In genomic region chr14:40123816-40124215, GRCh38 we compare ENCODE assay signal across 26 cellular contexts.
"Had no signal": no experiment of that assay in that cellular context is flagged by ENCODE, and none has a peak within 500 bp of the region (broad histone marks: within the 10 kb centered on the region; RNA-seq: fewer than 3 reads in every experiment).

No MANE protein-coding gene starts in this region.

- H3K27ac ChIP-seq: brain microvascular endothelial cell, coronary artery, neural progenitor cell, stomach, thyroid gland, upper lobe of right lung had no signal

- H3K4me1 ChIP-seq: stomach, thyroid gland, upper lobe of right lung had no signal

- DNase-seq: activated CD4-positive, alpha-beta T cell treated with anti-CD3 and anti-CD28 coated beads for 36 hours; activated CD4-positive, CD25-positive, alpha-beta regulatory T cell; activated naive CD4-positive, alpha-beta T cell; activated T-cell treated with anti-CD3 and anti-CD28 coated beads for 4 hours; activated T-cell treated with anti-CD3 and anti-CD28 coated beads, Interleukin-2, amount 50 U/mL, for 72 hours; anterior cingulate cortex; brain microvascular endothelial cell; dorsolateral prefrontal cortex; effector memory CD4-positive, alpha-beta T cell; glutamatergic neuron; islet precursor cell; left ventricle myocardium superior; naive thymus-derived CD8-positive, alpha-beta T cell; sigmoid colon; small intestine; stimulated activated CD4-positive, alpha-beta T cell treated with anti-CD3 and anti-CD28 coated beads, Interleukin-4, amount 100 ng/mL, for 4 hours; stimulated activated CD8-positive, alpha-beta memory T cell treated with anti-CD3 and anti-CD28 coated beads, Interleukin-4, amount 100 ng/mL, for 48 hours; stimulated activated naive B cell treated with anti-CD40 and anti-IgM and Interleukin-4, amounts not matched to agents 10 μg/mL and 1 μg/mL and 100 μg/mL, for 72 hours; stomach; T-helper 1 cell; thyroid gland; upper lobe of right lung had no signal

- H3K36me3 Mint-ChIP-seq: neural progenitor cell; stimulated activated naive B cell treated with anti-CD40 and anti-IgM and Interleukin-4, amounts not matched to agents 10 μg/mL and 1 μg/mL and 100 μg/mL, for 72 hours had no signal

- H3K9ac ChIP-seq: neural progenitor cell had no signal

- H3K4me3 ChIP-seq: coronary artery, neural progenitor cell, sigmoid colon, stomach, thyroid gland, upper lobe of right lung had no signal

- H3K4me1 Mint-ChIP-seq: activated CD4-positive, alpha-beta T cell treated with anti-CD3 and anti-CD28 coated beads for 36 hours; naive thymus-derived CD8-positive, alpha-beta T cell; stimulated activated naive B cell treated with anti-CD40 and anti-IgM and Interleukin-4, amounts not matched to agents 10 μg/mL and 1 μg/mL and 100 μg/mL, for 72 hours had no signal

- H3K4me3 Mint-ChIP-seq: activated CD4-positive, alpha-beta T cell treated with anti-CD3 and anti-CD28 coated beads for 36 hours; activated naive CD8-positive, alpha-beta T cell; activated T-cell treated with anti-CD3 and anti-CD28 coated beads, Interleukin-2, amount 50 U/mL, for 72 hours; naive thymus-derived CD8-positive, alpha-beta T cell; neural progenitor cell; stimulated activated naive B cell treated with anti-CD40 and anti-IgM and Interleukin-4, amounts not matched to agents 10 μg/mL and 1 μg/mL and 100 μg/mL, for 72 hours; T-helper 2 cell treated with Interferon-gamma antibody and Interleukin-4, amounts not matched to agents 5 μg/mL and 100 μg/mL, for 36 hours had no signal

- H3K27ac Mint-ChIP-seq: activated CD4-positive, alpha-beta T cell treated with anti-CD3 and anti-CD28 coated beads for 36 hours; activated naive CD8-positive, alpha-beta T cell; activated T-cell treated with anti-CD3 and anti-CD28 coated beads, Interleukin-2, amount 50 U/mL, for 72 hours; naive thymus-derived CD8-positive, alpha-beta T cell; stimulated activated naive B cell treated with anti-CD40 and anti-IgM and Interleukin-4, amounts not matched to agents 10 μg/mL and 1 μg/mL and 100 μg/mL, for 72 hours; T-helper 2 cell treated with Interferon-gamma antibody and Interleukin-4, amounts not matched to agents 5 μg/mL and 100 μg/mL, for 36 hours had no signal

- H2AFZ ChIP-seq: neural progenitor cell had no signal

- ATAC-seq: activated CD4-positive, alpha-beta T cell treated with anti-CD3 and anti-CD28 coated beads for 36 hours; left ventricle myocardium superior; naive thymus-derived CD8-positive, alpha-beta T cell; stimulated activated naive B cell treated with anti-CD40 and anti-IgM and Interleukin-4, amounts not matched to agents 10 μg/mL and 1 μg/mL and 100 μg/mL, for 72 hours; upper lobe of right lung had no signal

- H3K27me3 ChIP-seq: brain microvascular endothelial cell, dorsolateral prefrontal cortex, neural progenitor cell, sigmoid colon, stomach, thyroid gland, upper lobe of right lung had no signal

- H3K27me3 Mint-ChIP-seq: activated CD4-positive, alpha-beta T cell treated with anti-CD3 and anti-CD28 coated beads for 36 hours; activated naive CD8-positive, alpha-beta T cell; naive thymus-derived CD8-positive, alpha-beta T cell; stimulated activated naive B cell treated with anti-CD40 and anti-IgM and Interleukin-4, amounts not matched to agents 10 μg/mL and 1 μg/mL and 100 μg/mL, for 72 hours had no signal

- H3K9me3 ChIP-seq: sigmoid colon, thyroid gland, upper lobe of right lung had no signal

- H3K36me3 ChIP-seq: brain microvascular endothelial cell, neural progenitor cell, sigmoid colon, stomach, thyroid gland, upper lobe of right lung had no signal
